24 cellular contexts compared by ENCODE assay signal in genomic region chr6:16406966-16407365, GRCh38.
A peak's percentile ranks its signal among the peaks of the same experiment; 100 is the strongest.
DNase-seq lines count a peak whose midpoint lies in the region; ATAC-seq, FAIRE-seq and TF ChIP-seq lines count a peak whose summit lies in the region.
"Had no signal": no experiment of that assay in that cellular context is flagged by ENCODE, and none has a peak within 500 bp of the region (broad histone marks: within the 10 kb centered on the region; RNA-seq: fewer than 3 reads in every experiment).

No MANE protein-coding gene starts in this region.

- TF ChIP-seq EP300 in stomach (IDR thresholded peaks at IDR 0.05) (no peak), SK-N-SH (IDR thresholded peaks at IDR 0.05; ENCODE audit: borderline replicate concordance in 1 of 2, low read depth in 1 of 2, low read length in 1 of 2) (no peak)

- TF ChIP-seq POLR2A in GM12891 (IDR thresholded peaks at IDR 0.05; ENCODE audit: low read depth, low read length) (no peak), stomach (IDR thresholded peaks at IDR 0.05) (no peak)

- POLR2A ChIA-PET in activated CD8-positive, alpha-beta T cell treated with anti-CD3 and anti-CD28 coated beads for 36 hours (lab: Charles Lee): no interaction called here
- POLR2A ChIA-PET in SK-N-SH (lab: Yijun Ruan, JAX): no interaction called here

- no peaks in the 10 kb centered on the region for H3K27me3 Mint-ChIP-seq in T-helper 17 cell
- no peaks in the 10 kb centered on the region for H3K27me3 Mint-ChIP-seq in activated CD8-positive, alpha-beta T cell treated with anti-CD3 and anti-CD28 coated beads for 36 hours
- H3K27me3 Mint-ChIP-seq: activated CD4-positive, alpha-beta T cell treated with anti-CD3 and anti-CD28 coated beads, Interleukin-2, amount 10 ng/mL, durations not matched to agents 24 days and 14 days; CD4-positive, alpha-beta memory T cell had no signal

- H3K9me3 ChIP-seq in T-helper 17 cell (ENCODE audit: control insufficient read depth, low read length, poor library complexity, severe bottlenecking) (no peaks in the 10 kb centered on the region), stomach (no peaks in the 10 kb centered on the region), SK-N-SH (no peaks in the 10 kb centered on the region)
- H3K9me3 ChIP-seq: gastroesophageal sphincter had no signal

- intact Hi-C loops in left colon (cut with DNase I, micrococcal nuclease): loop anchor here (5.0 to 10.0 kb wide), 2 partner anchors 70 to 72 kb away; no protein-coding TSS in a partner anchor
- intact Hi-C loops in stomach (cut with DNase I; ENCODE audit: low total_unique reads): no loop called here
- intact Hi-C loops in activated CD8-positive, alpha-beta T cell treated with anti-CD3 and anti-CD28 coated beads for 36 hours (cut with micrococcal nuclease): no loop called here

- no peak for TF ChIP-seq RAD21 in SK-N-SH (IDR thresholded peaks at IDR 0.05; ENCODE audit: low read length)

- no peaks in the 10 kb centered on the region for H3K9me2 ChIP-seq in SK-N-SH

- no peak overlapping the region for H3K4me3 Mint-ChIP-seq in T-helper 17 cell
- no peak overlapping the region for H3K4me3 Mint-ChIP-seq in activated CD8-positive, alpha-beta T cell treated with anti-CD3 and anti-CD28 coated beads for 36 hours
- H3K4me3 Mint-ChIP-seq: activated CD4-positive, alpha-beta T cell treated with anti-CD3 and anti-CD28 coated beads, Interleukin-2, amount 10 ng/mL, durations not matched to agents 24 days and 14 days; activated T-cell treated with anti-CD3 and anti-CD28 coated beads, Interleukin-2, amount 50 U/mL, for 4 hours; CD4-positive, alpha-beta memory T cell; GM23338; HFFc6 had no signal

- CTCF ChIA-PET in activated CD8-positive, alpha-beta T cell treated with anti-CD3 and anti-CD28 coated beads for 36 hours (lab: Charles Lee): interaction anchor here (1.0 to 1.9 kb wide), 2 partner anchors 10 to 357 kb away, joined by 3 to 6 read pairs; no protein-coding TSS in a partner anchor
- CTCF ChIA-PET in SK-N-SH (lab: Yijun Ruan, JAX): interaction anchor here (0.7 to 14.0 kb wide), 5 partner anchors 17 to 107 kb away, joined by 3 to 289 read pairs (median 4); no protein-coding TSS in a partner anchor

- H3K9ac ChIP-seq in SK-N-SH: no peak overlapping the region
- H3K9ac ChIP-seq: KMS-11 had no signal

- H3K36me3 ChIP-seq in stomach: no peaks in the 10 kb centered on the region
- peaks cover 0 to 13% of the 10 kb centered on the region in 2 experiments for H3K36me3 ChIP-seq in SK-N-SH (replicated peaks in 1 of 2; ENCODE audit: control insufficient read depth in 1 of 2, insufficient read depth in 2 of 2, low read length in 1 of 2)
- H3K36me3 ChIP-seq: gastroesophageal sphincter had no signal

- H3K27me3 ChIP-seq in stomach: no peaks in the 10 kb centered on the region
- H3K27me3 ChIP-seq in SK-N-SH (ENCODE audit: insufficient read depth): no peaks in the 10 kb centered on the region
- H3K27me3 ChIP-seq: gastroesophageal sphincter, hepatocyte had no signal

- DNase-seq in GM12891 (ENCODE audit: insufficient read length, low spot score) (no peak), T-helper 17 cell (no peak), left colon (no peak), stomach (no peak), AG20443 (ENCODE audit: low spot score) (no peak), SK-N-SH (no peak)
- no peak for DNase-seq in activated CD8-positive, alpha-beta T cell treated with anti-CD3 and anti-CD28 coated beads for 36 hours
- DNase-seq: activated CD4-positive, alpha-beta T cell treated with anti-CD3 and anti-CD28 coated beads, Interleukin-2, amount 10 ng/mL, durations not matched to agents 24 days and 14 days; activated T-cell treated with anti-CD3 and anti-CD28 coated beads, Interleukin-2, amount 50 U/mL, for 4 hours; CD4-positive, alpha-beta memory T cell; HFFc6; mammary epithelial cell; NCI-H1436; NCI-H2107; NCI-H446 treated with DMSO at 0.1 percent for 48 hours; NCI-H82; RPMI8226; stimulated activated CD4-positive, alpha-beta T cell treated with anti-CD3 and anti-CD28 coated beads, Interleukin-2, amount 100 ng/mL, for 24 hours had no signal

- FAIRE-seq in GM12891 (lab: Jason Lieb, UNC): peak; percentile 41

- TF ChIP-seq CTCF in stomach (IDR thresholded peaks at IDR 0.05) (no peak), SK-N-SH (IDR thresholded peaks at IDR 0.05) (no peak)
- TF ChIP-seq CTCF in activated CD8-positive, alpha-beta T cell treated with anti-CD3 and anti-CD28 coated beads for 36 hours (IDR thresholded peaks at IDR 0.05): no peak

- 52 to 72% (median 62%) methylated on average over 2 of the region's 2 CpGs for WGBS in stomach, 5 donors
- WGBS in SK-N-SH (ENCODE audit: low lambda C conversion rate): 89% methylated on average over 2 of the region's 2 CpGs

- H3K36me3 Mint-ChIP-seq in T-helper 17 cell (ENCODE audit: low read depth): peaks cover 8% of the 10 kb centered on the region
- H3K36me3 Mint-ChIP-seq in activated CD8-positive, alpha-beta T cell treated with anti-CD3 and anti-CD28 coated beads for 36 hours (ENCODE audit: low read depth): peaks cover 15% of the 10 kb centered on the region

- no peaks in the 10 kb centered on the region for H4K20me1 ChIP-seq in SK-N-SH (ENCODE audit: insufficient read depth)

- H3K4me3 ChIP-seq in stomach (no peak overlapping the region), SK-N-SH (ENCODE audit: low read depth in 2 of 2, low read length in 1 of 2) (no peak overlapping the region)
- H3K4me3 ChIP-seq: gastroesophageal sphincter, GM23338, hepatocyte, skin epidermis had no signal

- H3K79me2 ChIP-seq in SK-N-SH (ENCODE audit: insufficient read depth): no peaks in the 10 kb centered on the region

- ATAC-seq in T-helper 17 cell (no peak), left colon (peak; percentile 70)
- ATAC-seq in activated CD8-positive, alpha-beta T cell treated with anti-CD3 and anti-CD28 coated beads for 36 hours: no peak
- ATAC-seq: activated T-cell treated with anti-CD3 and anti-CD28 coated beads, Interleukin-2, amount 50 U/mL, for 4 hours; gastroesophageal sphincter; GM23338 had no signal

- peak overlapping the region in 4 of 5 donors; percentile 39 to 76 (median 67) for H3K27ac ChIP-seq in stomach
- no peak overlapping the region for H3K27ac ChIP-seq in SK-N-SH (ENCODE audit: low read depth in 2 of 2, low read length in 1 of 2)
- H3K27ac ChIP-seq: gastroesophageal sphincter, hepatocyte, KMS-11, VCaP had no signal

- H2AFZ ChIP-seq in SK-N-SH (ENCODE audit: low read depth): no peak overlapping the region
- H2AFZ ChIP-seq: GM23338, hepatocyte had no signal

- no peaks in the 10 kb centered on the region for H3K9me3 Mint-ChIP-seq in activated CD8-positive, alpha-beta T cell treated with anti-CD3 and anti-CD28 coated beads for 36 hours
- H3K9me3 Mint-ChIP-seq: activated CD4-positive, alpha-beta T cell treated with anti-CD3 and anti-CD28 coated beads, Interleukin-2, amount 10 ng/mL, durations not matched to agents 24 days and 14 days; activated T-cell treated with anti-CD3 and anti-CD28 coated beads, Interleukin-2, amount 50 U/mL, for 4 hours; GM23338; HFFc6 had no signal

- no peak overlapping the region for H3K4me2 ChIP-seq in SK-N-SH
- H3K4me2 ChIP-seq: GM23338, hepatocyte, KMS-11 had no signal

- H3K4me1 ChIP-seq in stomach: peaks cover 12 to 72% (median 41%) of the 10 kb centered on the region in 4 donors
- H3K4me1 ChIP-seq in SK-N-SH (ENCODE audit: control insufficient read depth in 1 of 2, insufficient read depth in 2 of 2, low read depth in 1 of 2, low read length in 1 of 2): peaks cover 0 to 27% of the 10 kb centered on the region in 2 experiments; a peak in 1 of 4 replicates

- H3F3A ChIP-seq in SK-N-SH (replicated peaks; ENCODE audit: insufficient read depth): no peaks in the 10 kb centered on the region

- H3K4me1 Mint-ChIP-seq in T-helper 17 cell: peaks cover 38% of the 10 kb centered on the region
- peaks cover 30% of the 10 kb centered on the region for H3K4me1 Mint-ChIP-seq in activated CD8-positive, alpha-beta T cell treated with anti-CD3 and anti-CD28 coated beads for 36 hours (ENCODE audit: low read depth)

- peak overlapping the region; percentile 69 for H3K27ac Mint-ChIP-seq in T-helper 17 cell
- H3K27ac Mint-ChIP-seq in activated CD8-positive, alpha-beta T cell treated with anti-CD3 and anti-CD28 coated beads for 36 hours: no peak overlapping the region
- H3K27ac Mint-ChIP-seq: activated CD4-positive, alpha-beta T cell treated with anti-CD3 and anti-CD28 coated beads, Interleukin-2, amount 10 ng/mL, durations not matched to agents 24 days and 14 days; GM23338 had no signal

TF ChIP-seq in GM12891, 5 proteins besides CTCF, POLR2A, EP300 and RAD21:
- no peak for TF ChIP-seq POU2F2 (IDR thresholded peaks at IDR 0.05; ENCODE audit: low read depth, low read length)
- no peak for TF ChIP-seq TAF1 (IDR thresholded peaks at IDR 0.05; ENCODE audit: low read depth, low read length)
- no peak for TF ChIP-seq POLR2AphosphoS5 (IDR thresholded peaks at IDR 0.05; ENCODE audit: low read depth, low read length)
- TF ChIP-seq PAX5 (IDR thresholded peaks at IDR 0.05; ENCODE audit: insufficient read depth, low read length, severe bottlenecking): no peak
- TF ChIP-seq SPI1 (IDR thresholded peaks at IDR 0.05; ENCODE audit: low read depth, low read length): no peak

TF ChIP-seq in SK-N-SH, 30 proteins besides CTCF, POLR2A, EP300 and RAD21 (continues in another document):
- TF ChIP-seq CHD2 (IDR thresholded peaks at IDR 0.05; ENCODE audit: low read length, partially characterized antibody): no peak
- no peak for TF ChIP-seq RXRA (IDR thresholded peaks at IDR 0.05; ENCODE audit: borderline replicate concordance, low read depth)
- TF ChIP-seq YY1 (IDR thresholded peaks at IDR 0.05; ENCODE audit: low read depth): no peak
- no peak for TF ChIP-seq ZBTB33 (IDR thresholded peaks at IDR 0.05; ENCODE audit: borderline replicate concordance, low read depth)
- no peak for TF ChIP-seq GABPA (IDR thresholded peaks at IDR 0.05; ENCODE audit: low read depth)
- no peak for TF ChIP-seq TCF12 (IDR thresholded peaks at IDR 0.05)
- no peak for TF ChIP-seq ELF1 (IDR thresholded peaks at IDR 0.05)
- TF ChIP-seq GATA2 (CRISPR knock-in tag; IDR thresholded peaks at IDR 0.05): no peak
- TF ChIP-seq RFX5 (IDR thresholded peaks at IDR 0.05; ENCODE audit: low read length): no peak
- TF ChIP-seq JUND (IDR thresholded peaks at IDR 0.05): no peak

Comparison
In these comparisons a context has a peak if more than half of its experiments do, and no peak if none do; other contexts are left out.
1. H3K27ac ChIP-seq: peak in stomach (4 of 5); none in SK-N-SH (0 of 2).
2. intact Hi-C loops: an anchor here in left colon (5.0 to 10.0 kb wide); none called in stomach and activated CD8-positive, alpha-beta T cell treated with anti-CD3 and anti-CD28 coated beads for 36 hours.